In the genomic region with DNA sequence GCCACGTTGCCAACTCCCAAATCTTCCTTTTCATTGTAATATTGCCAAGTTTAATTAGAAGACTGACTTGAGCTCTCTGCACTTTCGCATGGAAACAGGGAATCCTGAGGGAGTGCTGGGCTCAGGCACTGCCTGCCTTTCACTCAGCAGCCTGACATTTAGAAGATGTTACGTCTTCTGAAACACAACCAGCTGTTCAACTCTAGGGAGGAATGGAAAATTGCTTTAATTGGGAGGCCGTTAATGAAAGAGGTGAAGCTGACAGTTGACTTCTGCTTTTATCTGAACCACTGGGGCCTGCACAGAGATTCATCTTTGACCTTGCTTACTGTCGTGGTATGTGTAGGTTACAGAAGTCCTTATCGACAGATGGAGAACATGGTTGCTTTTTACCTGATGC, we compare ENCODE assay signal across 20 cellular contexts.
DNase-seq lines count a peak whose midpoint lies in the region; TF ChIP-seq lines count a peak whose summit lies in the region.
"Had no signal": no experiment of that assay in that cellular context is flagged by ENCODE, and none has a peak within 500 bp of the region (broad histone marks: within the 10 kb centered on the region; RNA-seq: fewer than 3 reads in every experiment).

No MANE protein-coding gene starts in this region.

- no peak overlapping the region for H2AFZ ChIP-seq in neural cell (ENCODE audit: low read depth, low read length)
- H2AFZ ChIP-seq: GM23248, neural progenitor cell had no signal

- H3K9me3 ChIP-seq in neural cell (ENCODE audit: low read length): no peaks in the 10 kb centered on the region
- no peaks in the 10 kb centered on the region for H3K9me3 ChIP-seq in uterus
- no peaks in the 10 kb centered on the region for H3K9me3 ChIP-seq in effector memory CD4-positive, alpha-beta T cell (ENCODE audit: control insufficient read depth, low read length)
- H3K9me3 ChIP-seq: gastrocnemius medialis, SK-N-SH, thoracic aorta had no signal

- peaks cover 15% of the 10 kb centered on the region for H3K4me1 Mint-ChIP-seq in brain
- H3K4me1 Mint-ChIP-seq: activated CD8-positive, alpha-beta memory T cell treated with anti-CD3 and anti-CD28 coated beads, Interleukin-2, amount 10 ng/mL, durations not matched to agents 7 days and 5 days; neural progenitor cell had no signal

- H3K36me3 Mint-ChIP-seq in brain: peaks cover 39% of the 10 kb centered on the region
- H3K36me3 Mint-ChIP-seq: activated CD8-positive, alpha-beta memory T cell treated with anti-CD3 and anti-CD28 coated beads, Interleukin-2, amount 10 ng/mL, durations not matched to agents 7 days and 5 days had no signal

- no peaks in the 10 kb centered on the region for H3K36me3 ChIP-seq in neural cell (ENCODE audit: insufficient read depth, low read length)
- no peaks in the 10 kb centered on the region for H3K36me3 ChIP-seq in uterus
- no peaks in the 10 kb centered on the region for H3K36me3 ChIP-seq in effector memory CD4-positive, alpha-beta T cell (ENCODE audit: control insufficient read depth, insufficient read depth, low read length)
- H3K36me3 ChIP-seq: gastrocnemius medialis, neural progenitor cell, thoracic aorta had no signal

- no peaks in the 10 kb centered on the region for H3F3A ChIP-seq in neural cell (ENCODE audit: insufficient read depth, low read length, poor library complexity, severe bottlenecking)

- DNase-seq in HL-60 (ENCODE audit: low read depth in 1 of 2, low spot score in 1 of 2) (peak in 1 of 2 experiments; percentile 57), NOMO-1 (lab: John Stamatoyannopoulos, UW; ENCODE audit: unreplicated experiment in 2 of 2) (peak; percentile 45 to 70), uterus (no peak), ACHN (no peak), caudate nucleus (lab: John Stamatoyannopoulos, UW) (no peak)
- DNase-seq in effector memory CD4-positive, alpha-beta T cell: no peak
- DNase-seq: activated CD4-positive, alpha-beta T cell treated with anti-CD3 and anti-CD28 coated beads for 4 hours; activated CD8-positive, alpha-beta memory T cell treated with anti-CD3 and anti-CD28 coated beads, Interleukin-2, amount 10 ng/mL, durations not matched to agents 7 days and 5 days; activated effector memory CD4-positive, alpha-beta T cell treated with Interleukin-2 at 50 U/mL for 16 hours; cortex of kidney; gastrocnemius medialis; GM23248; NCI-H1092 treated with DMSO at 0.1 percent for 48 hours; NCI-H748 treated with DMSO at 0.1 percent for 48 hours; SK-N-SH had no signal

- peaks cover 0 to 9% (median under 1%) of the 10 kb centered on the region in 5 experiments for H3K9me3 Mint-ChIP-seq in brain
- H3K9me3 Mint-ChIP-seq: neural progenitor cell had no signal

- H3K27me3 ChIP-seq in HL-60 (ENCODE audit: insufficient read depth, poor library complexity, severe bottlenecking): no peaks in the 10 kb centered on the region
- H3K27me3 ChIP-seq in neural cell (ENCODE audit: insufficient read depth, low read depth, low read length): no peaks in the 10 kb centered on the region
- H3K27me3 ChIP-seq in uterus: no peaks in the 10 kb centered on the region
- H3K27me3 ChIP-seq in effector memory CD4-positive, alpha-beta T cell (replicated peaks; ENCODE audit: control insufficient read depth, insufficient read depth, low read length, poor library complexity, severe bottlenecking): no peaks in the 10 kb centered on the region
- H3K27me3 ChIP-seq: gastrocnemius medialis, neural progenitor cell had no signal

- no peak for TF ChIP-seq EP300 in neural cell (conservative IDR thresholded peaks at IDR 0.05; ENCODE audit: poor library complexity, severe bottlenecking)

- no peak overlapping the region for H3K4me3 Mint-ChIP-seq in brain
- H3K4me3 Mint-ChIP-seq: activated CD8-positive, alpha-beta memory T cell treated with anti-CD3 and anti-CD28 coated beads, Interleukin-2, amount 10 ng/mL, durations not matched to agents 7 days and 5 days; neural progenitor cell had no signal

- TF ChIP-seq CTCF in HL-60 (IDR thresholded peaks at IDR 0.05; ENCODE audit: insufficient read depth, low read length) (no peak), brain (conservative IDR thresholded peaks at IDR 0.05) (no peak), neural cell (IDR thresholded peaks at IDR 0.05; ENCODE audit: poor library complexity, severe bottlenecking) (no peak), uterus (IDR thresholded peaks at IDR 0.05) (no peak)

- H3K79me2 ChIP-seq in neural cell (replicated peaks; ENCODE audit: insufficient read depth, low read length): no peaks in the 10 kb centered on the region

- no peaks in the 10 kb centered on the region for H4K20me1 ChIP-seq in neural cell (ENCODE audit: insufficient read depth)

- in situ Hi-C loops in ACHN (cut with HindIII; ENCODE audit: low pct_ligation_motif_present, low pct_unique_long_range_greater_than_20kb, low sequenced_read_pairs): no loop called here

- intact Hi-C loops in uterus (cut with DNase I; ENCODE audit: low total_unique reads): no loop called here

- no peaks in the 10 kb centered on the region for H3K27me3 Mint-ChIP-seq in brain
- H3K27me3 Mint-ChIP-seq: activated CD8-positive, alpha-beta memory T cell treated with anti-CD3 and anti-CD28 coated beads, Interleukin-2, amount 10 ng/mL, durations not matched to agents 7 days and 5 days had no signal

- H3K4me2 ChIP-seq in neural cell (ENCODE audit: low read length): no peak overlapping the region
- H3K4me2 ChIP-seq: KMS-11, neural progenitor cell, SK-N-SH had no signal

- TF ChIP-seq POLR2A in uterus (IDR thresholded peaks at IDR 0.05): no peak

- TF ChIP-seq RAD21 in neural cell (conservative IDR thresholded peaks at IDR 0.05): no peak

- H3K27ac Mint-ChIP-seq in brain: peak overlapping the region; percentile 32 to 85 (median 70)
- H3K27ac Mint-ChIP-seq: activated CD8-positive, alpha-beta memory T cell treated with anti-CD3 and anti-CD28 coated beads, Interleukin-2, amount 10 ng/mL, durations not matched to agents 7 days and 5 days; neural progenitor cell had no signal

- no peak overlapping the region for H3K9ac ChIP-seq in neural cell (ENCODE audit: low read length)
- H3K9ac ChIP-seq: GM23248, KMS-11, neural progenitor cell, SK-N-SH had no signal

- no peaks in the 10 kb centered on the region for H3K4me1 ChIP-seq in uterus
- no peaks in the 10 kb centered on the region for H3K4me1 ChIP-seq in effector memory CD4-positive, alpha-beta T cell (ENCODE audit: control insufficient read depth, insufficient read depth, low read length, poor library complexity, severe bottlenecking)
- H3K4me1 ChIP-seq: gastrocnemius medialis had no signal

- H3K27ac ChIP-seq in HL-60 (replicated peaks): peak overlapping the region; percentile 12; the same call in 1 of the 2 replicates
- no peak overlapping the region for H3K27ac ChIP-seq in neural cell (ENCODE audit: low read length)
- H3K27ac ChIP-seq in uterus: no peak overlapping the region
- H3K27ac ChIP-seq in effector memory CD4-positive, alpha-beta T cell (ENCODE audit: insufficient read depth, low read length, poor library complexity, severe bottlenecking): no peak overlapping the region
- H3K27ac ChIP-seq in caudate nucleus (ENCODE audit: low read depth, low read length): no peak overlapping the region
- H3K27ac ChIP-seq: gastrocnemius medialis, GM23248, KMS-11, neural progenitor cell, thoracic aorta had no signal

- H3K4me3 ChIP-seq in HL-60 (replicated peaks; ENCODE audit: insufficient read depth, low read length): no peak overlapping the region
- peak overlapping the region; percentile 5 for H3K4me3 ChIP-seq in neural cell (ENCODE audit: low read length)
- H3K4me3 ChIP-seq in uterus: no peak overlapping the region
- no peak overlapping the region for H3K4me3 ChIP-seq in effector memory CD4-positive, alpha-beta T cell (ENCODE audit: insufficient read depth, low read depth, low read length, poor library complexity, severe bottlenecking)
- H3K4me3 ChIP-seq: gastrocnemius medialis, GM23248, neural progenitor cell, thoracic aorta had no signal

- no peaks in the 10 kb centered on the region for H3K9me2 ChIP-seq in neural cell (ENCODE audit: insufficient read depth, low read length)
- H3K9me2 ChIP-seq: SK-N-SH had no signal

TF ChIP-seq in neural cell, 6 proteins besides CTCF, POLR2A, EP300 and RAD21:
- TF ChIP-seq EZH2 (IDR thresholded peaks at IDR 0.05; ENCODE audit: borderline replicate concordance, insufficient read depth, low read length, poor library complexity, severe bottlenecking) (no peak), MXI1 (conservative IDR thresholded peaks at IDR 0.05; ENCODE audit: poor library complexity, severe bottlenecking) (no peak), POLR2AphosphoS5 (IDR thresholded peaks at IDR 0.05) (no peak), TAF1 (IDR thresholded peaks at IDR 0.05; ENCODE audit: low read depth) (no peak), SMC3 (conservative IDR thresholded peaks at IDR 0.05; ENCODE audit: poor library complexity) (no peak)
- TF ChIP-seq, protein P1, sequence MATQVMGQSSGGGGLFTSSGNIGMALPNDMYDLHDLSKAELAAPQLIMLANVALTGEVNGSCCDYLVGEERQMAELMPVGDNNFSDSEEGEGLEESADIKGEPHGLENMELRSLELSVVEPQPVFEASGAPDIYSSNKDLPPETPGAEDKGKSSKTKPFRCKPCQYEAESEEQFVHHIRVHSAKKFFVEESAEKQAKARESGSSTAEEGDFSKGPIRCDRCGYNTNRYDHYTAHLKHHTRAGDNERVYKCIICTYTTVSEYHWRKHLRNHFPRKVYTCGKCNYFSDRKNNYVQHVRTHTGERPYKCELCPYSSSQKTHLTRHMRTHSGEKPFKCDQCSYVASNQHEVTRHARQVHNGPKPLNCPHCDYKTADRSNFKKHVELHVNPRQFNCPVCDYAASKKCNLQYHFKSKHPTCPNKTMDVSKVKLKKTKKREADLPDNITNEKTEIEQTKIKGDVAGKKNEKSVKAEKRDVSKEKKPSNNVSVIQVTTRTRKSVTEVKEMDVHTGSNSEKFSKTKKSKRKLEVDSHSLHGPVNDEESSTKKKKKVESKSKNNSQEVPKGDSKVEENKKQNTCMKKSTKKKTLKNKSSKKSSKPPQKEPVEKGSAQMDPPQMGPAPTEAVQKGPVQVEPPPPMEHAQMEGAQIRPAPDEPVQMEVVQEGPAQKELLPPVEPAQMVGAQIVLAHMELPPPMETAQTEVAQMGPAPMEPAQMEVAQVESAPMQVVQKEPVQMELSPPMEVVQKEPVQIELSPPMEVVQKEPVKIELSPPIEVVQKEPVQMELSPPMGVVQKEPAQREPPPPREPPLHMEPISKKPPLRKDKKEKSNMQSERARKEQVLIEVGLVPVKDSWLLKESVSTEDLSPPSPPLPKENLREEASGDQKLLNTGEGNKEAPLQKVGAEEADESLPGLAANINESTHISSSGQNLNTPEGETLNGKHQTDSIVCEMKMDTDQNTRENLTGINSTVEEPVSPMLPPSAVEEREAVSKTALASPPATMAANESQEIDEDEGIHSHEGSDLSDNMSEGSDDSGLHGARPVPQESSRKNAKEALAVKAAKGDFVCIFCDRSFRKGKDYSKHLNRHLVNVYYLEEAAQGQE (IDR thresholded peaks at IDR 0.05; ENCODE audit: borderline replicate concordance): no peak

Comparison
In these comparisons a context has a peak if more than half of its experiments do, and no peak if none do; other contexts are left out.
1. DNase-seq: peak in NOMO-1 (2 of 2); none in uterus (0 of 2), effector memory CD4-positive, alpha-beta T cell (0 of 3), ACHN (single experiment) and caudate nucleus (0 of 61).